26 cellular contexts compared by ENCODE assay signal in the genomic region with DNA sequence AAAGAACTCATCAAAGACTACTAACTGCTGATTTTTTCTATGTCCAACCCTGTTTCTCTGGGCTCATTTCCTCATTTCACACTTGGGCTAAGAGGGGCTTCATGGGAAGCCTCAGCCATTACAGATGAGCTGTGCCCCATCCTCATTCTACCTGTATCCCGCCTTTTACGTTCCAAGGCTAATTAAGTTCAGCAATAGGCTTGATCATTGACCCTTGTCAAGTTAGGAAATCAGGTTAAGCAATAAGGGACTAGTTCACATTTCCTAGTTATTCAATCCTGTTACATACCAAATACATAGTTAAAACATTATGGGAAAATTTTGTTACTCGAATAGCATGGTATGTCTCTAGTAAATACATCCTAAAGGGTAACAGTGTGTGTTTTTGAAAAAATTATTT. TPM values are rescaled to one million over a fixed set of nuclear protein-coding genes. Genes with fewer than 3 reads are reported as not detected.
A peak's percentile ranks its signal among the peaks of the same experiment; 100 is the strongest.
DNase-seq lines count a peak whose midpoint lies in the region; ATAC-seq, FAIRE-seq and TF ChIP-seq lines count a peak whose summit lies in the region.
"Had no signal": no experiment of that assay in that cellular context is flagged by ENCODE, and none has a peak within 500 bp of the region (broad histone marks: within the 10 kb centered on the region; RNA-seq: fewer than 3 reads in every experiment).

No MANE protein-coding gene starts in this region.

- RAD21 ChIA-PET in GM12878 (lab: Charles Lee; ENCODE audit: unreplicated experiment) = interaction anchor here (0.9 to 1.6 kb wide), 4 partner anchors 29 to 524 kb away, joined by 3 to 5 read pairs (median 3); no protein-coding TSS in a partner anchor

- no peak overlapping the region for H3K4me3 ChIP-seq in liver (ENCODE audit: low read depth in 1 of 3, low read length in 3 of 3)
- H3K4me3 ChIP-seq in HepG2 (replicated peaks in 1 of 3; ENCODE audit: insufficient read depth in 1 of 3, low read depth in 2 of 3, low read length in 3 of 3) = no peak overlapping the region
- H3K4me3 ChIP-seq in GM12878 = no peak overlapping the region
- no peak overlapping the region for H3K4me3 ChIP-seq in stomach smooth muscle (ENCODE audit: low read length in 2 of 2)
- H3K4me3 ChIP-seq: A549; BLaER1 treated with 17β-estradiol and CSF1 and Interleukin-3, amounts not matched to agents 10 nM and 100 nM; GM23338 had no signal

- H3K9ac ChIP-seq in liver (ENCODE audit: low read depth in 1 of 2, low read length in 2 of 2) (no peak overlapping the region), HepG2 (ENCODE audit: insufficient read depth, low read depth, low read length) (no peak overlapping the region), GM12878 (ENCODE audit: control insufficient read depth, insufficient read depth, low read length) (no peak overlapping the region), stomach smooth muscle (ENCODE audit: low read length in 2 of 2) (no peak overlapping the region)
- H3K9ac ChIP-seq: BLaER1 treated with 17β-estradiol and CSF1 and Interleukin-3, amounts not matched to agents 10 nM and 100 nM had no signal

- H3K4me1 ChIP-seq in liver (ENCODE audit: control insufficient read depth in 4 of 4, insufficient read depth in 4 of 4, low read length in 3 of 4) = peaks cover 0 to 9% (median 6%) of the 10 kb centered on the region in 4 donors
- H3K4me1 ChIP-seq in HepG2 (ENCODE audit: insufficient read depth, low read length) = no peaks in the 10 kb centered on the region
- H3K4me1 ChIP-seq in GM12878 (ENCODE audit: control insufficient read depth, insufficient read depth, low read length) = no peaks in the 10 kb centered on the region; the same call in 1 of the 2 replicates
- peaks cover 11% of the 10 kb centered on the region for H3K4me1 ChIP-seq in stomach smooth muscle (ENCODE audit: control insufficient read depth, insufficient read depth, low read length)
- H3K4me1 ChIP-seq: A549, BE2C had no signal

- H3K36me3 ChIP-seq in liver (ENCODE audit: control insufficient read depth in 4 of 4, insufficient read depth in 3 of 4, low read depth in 1 of 4, low read length in 3 of 4) (peaks cover 13 to 62% (median 39%) of the 10 kb centered on the region in 4 donors), HepG2 (replicated peaks in 1 of 2; ENCODE audit: control insufficient read depth in 1 of 2, insufficient read depth in 2 of 2, low read length in 2 of 2) (peaks cover 19 to 70% of the 10 kb centered on the region in 2 experiments), GM12878 (ENCODE audit: control insufficient read depth in 2 of 2, insufficient read depth in 2 of 2, low read length in 1 of 2) (no peaks in the 10 kb centered on the region), stomach smooth muscle (ENCODE audit: control insufficient read depth in 2 of 2, insufficient read depth in 2 of 2, low read length in 2 of 2) (peaks cover 55 to 66% of the 10 kb centered on the region in 2 donors)

- in situ Hi-C loops in HepG2 (cut with HindIII; ENCODE audit: extremely low pct_ligation_motif_present, low pct_unique_long_range_greater_than_20kb) = no loop called here
- in situ Hi-C loops in GM12878 (cut with MboI) = no loop called here

- no peak overlapping the region for H3K4me2 ChIP-seq in HepG2 (ENCODE audit: low read depth, low read length)
- H3K4me2 ChIP-seq in GM12878 (ENCODE audit: control insufficient read depth, insufficient read depth) = no peak overlapping the region
- H3K4me2 ChIP-seq: A549; BLaER1 treated with 17β-estradiol and CSF1 and Interleukin-3, amounts not matched to agents 10 nM and 100 nM; GM23338 had no signal

- ATAC-seq in HepG2 (no peak), GM12878 (no peak), left lobe of liver (peak; percentile 72), GM21360 (IDR thresholded peaks at IDR 0.05; ENCODE audit: unreplicated experiment) (no peak)
- ATAC-seq: A549, GM23338, HCT116 had no signal

- H3K9me3 ChIP-seq in liver (ENCODE audit: control insufficient read depth in 4 of 4, low read length in 3 of 4) (no peaks in the 10 kb centered on the region), HepG2 (ENCODE audit: low read length) (no peaks in the 10 kb centered on the region), GM12878 (replicated peaks; ENCODE audit: control insufficient read depth, insufficient read depth, low read length) (no peaks in the 10 kb centered on the region), stomach smooth muscle (ENCODE audit: control insufficient read depth in 2 of 2, low read length in 2 of 2) (no peaks in the 10 kb centered on the region)
- H3K9me3 ChIP-seq: A549; BE2C; BLaER1 treated with 17β-estradiol and CSF1 and Interleukin-3, amounts not matched to agents 10 nM and 100 nM had no signal

- BruUV-seq in HepG2 (replicated peaks; lab: Mats Ljungman, UMichigan) (no TSS peak), GM12878 (replicated peaks; lab: Mats Ljungman, UMichigan) (no TSS peak)

- H3K27ac ChIP-seq in liver (ENCODE audit: low read depth in 1 of 2, low read length in 2 of 2) (no peak overlapping the region), HepG2 (ENCODE audit: extremely low read length, insufficient read depth, low read length) (no peak overlapping the region), GM12878 (ENCODE audit: control insufficient read depth, insufficient read depth) (no peak overlapping the region), stomach smooth muscle (ENCODE audit: low read length) (peak overlapping the region; percentile 18)
- H3K27ac ChIP-seq: 22Rv1; A549; BLaER1 treated with 17β-estradiol and CSF1 and Interleukin-3, amounts not matched to agents 10 nM and 100 nM had no signal

- TF ChIP-seq RAD21 in liver (IDR thresholded peaks at IDR 0.05) (peak in 1 of 2 donors; percentile 20), HepG2 (CRISPR knock-in tag; IDR thresholded peaks at IDR 0.05) (no peak), GM12878 (IDR thresholded peaks at IDR 0.05; ENCODE audit: insufficient read depth, low read depth, low read length) (no peak)

- TF ChIP-seq POLR2A in HepG2 (IDR thresholded peaks at IDR 0.05; ENCODE audit: insufficient read depth in 1 of 2, low read depth in 2 of 2, low read length in 2 of 2) = no peak
- TF ChIP-seq POLR2A in GM12878 (IDR thresholded peaks at IDR 0.05; ENCODE audit: low read depth, low read length) = no peak

- DNase-seq in HepG2 (ENCODE audit: low spot score) (no peak), GM12878 (ENCODE audit: low read depth, low spot score) (no peak), left lobe of liver (ENCODE audit: low spot score) (no peak), NCI-H1092 (lab: John Stamatoyannopoulos, UW) (no peak), NCI-H146 (lab: John Stamatoyannopoulos, UW) (no peak)
- DNase-seq: ACHN; AML-193; BE2C; CD4-positive, alpha-beta T cell; CD8-positive, alpha-beta memory T cell; DMS 273 treated with DMSO at 0.1 percent for 48 hours; DMS79; EL; GDM1; H9 had no signal

- H3K79me2 ChIP-seq in HepG2 (ENCODE audit: insufficient read depth, low read length) (no peaks in the 10 kb centered on the region), GM12878 (ENCODE audit: control insufficient read depth, insufficient read depth, low read length) (no peaks in the 10 kb centered on the region)

- POLR2A ChIA-PET in HepG2 (lab: Yijun Ruan, JAX) = no interaction called here
- POLR2A ChIA-PET in GM12878 (lab: Charles Lee) = interaction anchor here (0.6 kb wide), 1 partner anchor 37 kb away, joined by 3 read pairs; no protein-coding TSS in a partner anchor

- SMC1A ChIA-PET in GM12878 (lab: Charles Lee; ENCODE audit: uncharacterized antibody, unreplicated experiment) = interaction anchor here (0.8 to 1.7 kb wide), 3 partner anchors 91 to 346 kb away, joined by 3 read pairs; no protein-coding TSS in a partner anchor

- no peak for FAIRE-seq in HepG2 (lab: Jason Lieb, UNC)
- FAIRE-seq in GM12878 (lab: Jason Lieb, UNC) = peak; percentile 71
- FAIRE-seq: A549, D721Med, GM12891, GM18507 had no signal

- TF ChIP-seq EP300 in HepG2 (IDR thresholded peaks at IDR 0.05; ENCODE audit: low read depth in 2 of 2, low read length in 2 of 2) = no peak
- TF ChIP-seq EP300 in HepG2 (CRISPR knock-in tag; IDR thresholded peaks at IDR 0.05; ENCODE audit: borderline replicate concordance) = no peak
- TF ChIP-seq EP300 in GM12878 (IDR thresholded peaks at IDR 0.05; ENCODE audit: borderline replicate concordance in 1 of 2, control insufficient read depth in 1 of 2, low read depth in 2 of 2, low read length in 2 of 2) = no peak

- TF ChIP-seq CTCF in liver (IDR thresholded peaks at IDR 0.05; ENCODE audit: low read depth, low read length, missing input control) (no peak), HepG2 (CRISPR knock-in tag; IDR thresholded peaks at IDR 0.05) (no peak), GM12878 (IDR thresholded peaks at IDR 0.05 in 2 of 3, conservative IDR thresholded peaks at IDR 0.05 in 1 of 3; ENCODE audit: control insufficient read depth in 2 of 3, extremely low read depth in 1 of 3, insufficient read depth in 1 of 3, low read depth in 3 of 3, low read length in 3 of 3) (no peak)

- no peaks in the 10 kb centered on the region for H3K27me3 ChIP-seq in liver (ENCODE audit: control insufficient read depth in 4 of 4, insufficient read depth in 4 of 4, low read length in 3 of 4)
- H3K27me3 ChIP-seq in HepG2 (ENCODE audit: control insufficient read depth in 1 of 2, insufficient read depth in 2 of 2, low read length in 2 of 2) = no peaks in the 10 kb centered on the region
- H3K27me3 ChIP-seq in GM12878 (replicated peaks in 1 of 2; ENCODE audit: control insufficient read depth in 2 of 2, insufficient read depth in 2 of 2, low read length in 1 of 2) = no peaks in the 10 kb centered on the region
- no peaks in the 10 kb centered on the region for H3K27me3 ChIP-seq in stomach smooth muscle (ENCODE audit: control insufficient read depth in 1 of 2, insufficient read depth in 2 of 2, low read length in 2 of 2)
- H3K27me3 ChIP-seq: BE2C; BLaER1 treated with 17β-estradiol and CSF1 and Interleukin-3, amounts not matched to agents 10 nM and 100 nM had no signal

- H2AFZ ChIP-seq in HepG2 (ENCODE audit: low read length) (no peak overlapping the region), GM12878 (ENCODE audit: control insufficient read depth, low read depth, low read length) (no peak overlapping the region)
- H2AFZ ChIP-seq: GM23338 had no signal

- 60% methylated on average over 3 of the region's 3 CpGs for WGBS in liver
- 97% methylated on average over 3 of the region's 3 CpGs for WGBS in HepG2 (ENCODE audit: low lambda C conversion rate)
- WGBS in GM12878 (ENCODE audit: insufficient coverage, insufficient replicate concordance, low lambda C conversion rate, missing lambda C conversion rate) = 47% methylated on average over 3 of the region's 3 CpGs

- intact Hi-C loops in HepG2 (cut with micrococcal nuclease; ENCODE audit: unreplicated experiment) (no loop called here), GM12878 (cut with micrococcal nuclease; ENCODE audit: unreplicated experiment) (no loop called here)

- no peaks in the 10 kb centered on the region for H4K20me1 ChIP-seq in HepG2 (ENCODE audit: insufficient read depth, low read length)
- H4K20me1 ChIP-seq in GM12878 (ENCODE audit: control insufficient read depth, insufficient read depth) = no peaks in the 10 kb centered on the region
- H4K20me1 ChIP-seq: BLaER1 treated with 17β-estradiol and CSF1 and Interleukin-3, amounts not matched to agents 10 nM and 100 nM had no signal

- CTCF ChIA-PET in HepG2 (lab: Yijun Ruan, JAX; ENCODE audit: low intra/inter-chr PET ratio, low total read pairs) (no interaction called here), GM12878 (lab: Yijun Ruan, JAX) (interaction anchor here (0.9 to 1.8 kb wide), 6 partner anchors 90 to 324 kb away, joined by 3 to 6 read pairs (median 3); no protein-coding TSS in a partner anchor)

RNA-seq across cellular contexts. Expression of gene AGBL3, which starts 29.3 kb away (rescaled TPM):
- total RNA-seq in liver (1 to 10 TPM; 1.7 to 2.0 TPM), HepG2 (2016; rRNA removed; fragmentation: Illumina TruSeq; extraction: Trizol) (5.5 and 7.2 TPM in 2 replicates), GM12878 (2014; rRNA removed) (3.2 and 3.5 TPM in 2 replicates), GM12878 (2014; rRNA removed; fragmentation: Illumina TruSeq; extraction: Trizol) (2.9 and 3.8 TPM in 2 replicates), GM12878 (2021) (2.3 and 4.2 TPM in 2 replicates), left lobe of liver (2.1 TPM)
- polyA plus RNA-seq in liver (1 to 10 TPM in 1 of 2 donors, under 1 TPM in 1; 0.67 to 3.1 TPM), HepG2 (2011; rRNA removed) (2.0 and 2.2 TPM in 2 replicates), GM12878 (2011; rRNA removed) (12.4 and 24.0 TPM in 2 replicates), GM12878 (2014; fragmentation: Illumina TruSeq; extraction: Trizol) (3.7 TPM in 2 replicates), GM12878 (2014; fragmentation: Nextera tagmentation; extraction: Ambion mirVana) (1 to 10 TPM in 1 of 2 experiments, under 1 TPM in 1; 0.82 to 1.4 TPM), GM12878 (2014; rRNA removed) (1.8 and 2.4 TPM in 2 replicates), GM12878 (2016; fragmentation: Nextera tagmentation; extraction: Ambion mirVana) (1 to 10 TPM; 7.4 to 8.3 TPM)
- 0.71 and 0.91 TPM in 2 replicates for total RNA-seq in HepG2 (2016; cell fraction: cytosol; rRNA removed; fragmentation: Illumina TruSeq; extraction: Trizol; ENCODE audit: low read depth)
- total RNA-seq in HepG2 (2016; cell fraction: insoluble cytoplasmic fraction; rRNA removed; fragmentation: Illumina TruSeq; extraction: Trizol) = 6.2 and 8.4 TPM in 2 replicates
- total RNA-seq in HepG2 (2016; cell fraction: membrane; rRNA removed; fragmentation: Illumina TruSeq; extraction: Trizol) = 2.8 and 3.1 TPM in 2 replicates
- total RNA-seq in HepG2 (2016; cell fraction: nucleus; rRNA removed; fragmentation: Illumina TruSeq; extraction: Trizol) = 16.0 and 17.0 TPM in 2 replicates
- polyA plus RNA-seq in HepG2 (2011; cell fraction: cytosol; rRNA removed) = 0.87 and 1.5 TPM in 2 replicates
- polyA plus RNA-seq in HepG2 (2011; cell fraction: nucleus; rRNA removed) = 2.3 and 4.2 TPM in 2 replicates
- polyA plus RNA-seq in HepG2 (2012) = 3.5 and 5.1 TPM in 2 replicates
- polyA plus RNA-seq in HepG2 (2016; cell fraction: cytosol; fragmentation: Illumina TruSeq; extraction: Trizol; ENCODE audit: low read depth) = 1.1 and 1.4 TPM in 2 replicates
- polyA plus RNA-seq in HepG2 (2016; cell fraction: insoluble cytoplasmic fraction; fragmentation: Illumina TruSeq; extraction: Trizol; ENCODE audit: low read depth) = 6.1 and 6.8 TPM in 2 replicates
- polyA plus RNA-seq in HepG2 (2016; cell fraction: membrane; fragmentation: Illumina TruSeq; extraction: Trizol; ENCODE audit: low read depth) = 2.3 and 2.4 TPM in 2 replicates
- 23.0 and 23.2 TPM in 2 replicates for polyA plus RNA-seq in HepG2 (2016; cell fraction: nucleus; fragmentation: Illumina TruSeq; extraction: Trizol; ENCODE audit: insufficient read depth, low read depth)
- 0.26 and 1.0 TPM in 2 replicates for polyA minus RNA-seq in HepG2 (2011; rRNA and poly(A)+ RNA removed; ENCODE audit: low replicate concordance)
- 0.20 and 0.35 TPM in 2 replicates for polyA minus RNA-seq in HepG2 (2011; cell fraction: cytosol; rRNA and poly(A)+ RNA removed)
- polyA minus RNA-seq in HepG2 (2011; cell fraction: nucleus; rRNA and poly(A)+ RNA removed) = 11.5 and 11.9 TPM in 2 replicates
- 52.9 and 65.3 TPM in 2 replicates for total RNA-seq in GM12878 (2013; cell fraction: nucleolus; rRNA removed)
- 1.1 TPM for polyA plus RNA-seq in GM12878 (2011; ENCODE audit: low read depth)
- 3.3 and 4.4 TPM in 2 replicates for polyA plus RNA-seq in GM12878 (2011; cell fraction: cytosol; rRNA removed)
- polyA plus RNA-seq in GM12878 (2011; cell fraction: nucleus; rRNA removed) = 8.8 and 9.8 TPM in 2 replicates
- 2.6 and 2.8 TPM in 2 replicates for polyA plus RNA-seq in GM12878 (2012)
- polyA minus RNA-seq in GM12878 (2011; rRNA and poly(A)+ RNA removed) = 6.6 and 7.2 TPM in 2 replicates
- 0.52 and 0.80 TPM in 2 replicates for polyA minus RNA-seq in GM12878 (2011; cell fraction: cytosol; rRNA and poly(A)+ RNA removed)
- polyA minus RNA-seq in GM12878 (2011; cell fraction: nucleus; rRNA and poly(A)+ RNA removed) = 12.5 and 22.0 TPM in 2 replicates
